Comparison of ENCODE assay signal across 21 cellular contexts in the genomic region with DNA sequence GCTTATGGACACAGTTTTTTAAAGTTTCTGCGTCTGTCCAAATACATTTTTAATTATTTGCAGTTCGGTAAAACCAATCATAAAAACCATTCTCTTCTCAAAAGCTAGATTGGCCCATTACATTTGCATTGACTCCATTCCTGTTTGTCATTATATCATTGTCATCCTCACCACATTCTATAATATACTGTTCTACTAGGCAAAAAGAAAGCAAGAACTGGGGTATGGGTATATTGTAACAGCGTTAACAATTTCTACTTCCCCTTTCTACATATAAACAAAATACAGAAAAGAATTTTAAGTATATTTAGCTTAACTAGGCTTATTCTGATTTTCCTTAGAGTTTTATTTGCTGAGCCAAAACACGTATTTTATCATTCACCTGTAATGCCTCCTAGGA.
DNase-seq lines count a peak whose midpoint lies in the region; ATAC-seq and TF ChIP-seq lines count a peak whose summit lies in the region.
"Had no signal": no experiment of that assay in that cellular context is flagged by ENCODE, and none has a peak within 500 bp of the region (broad histone marks: within the 10 kb centered on the region; RNA-seq: fewer than 3 reads in every experiment).

No MANE protein-coding gene starts in this region.

- H3K27ac ChIP-seq in osteoblast (ENCODE audit: low read depth, low read length) = no peak overlapping the region
- H3K27ac ChIP-seq: RWPE1, thoracic aorta had no signal

- no peaks in the 10 kb centered on the region for H3K9me3 ChIP-seq in osteoblast (ENCODE audit: low read depth, low read length)
- H3K9me3 ChIP-seq: MG63, thoracic aorta had no signal

- H3K4me3 ChIP-seq in osteoblast (ENCODE audit: insufficient read depth, low read length) = no peak overlapping the region
- H3K4me3 ChIP-seq: MG63, thoracic aorta had no signal

- H3K4me2 ChIP-seq in osteoblast (ENCODE audit: insufficient read depth, low read length) = no peak overlapping the region

- H3K36me3 ChIP-seq in osteoblast (ENCODE audit: insufficient read depth, low read length) = peaks cover 2% of the 10 kb centered on the region
- H3K36me3 ChIP-seq: MG63, thoracic aorta had no signal

- H2AFZ ChIP-seq in osteoblast (ENCODE audit: low read length) = no peak overlapping the region

- no peak for TF ChIP-seq CTCF in osteoblast (IDR thresholded peaks at IDR 0.05; ENCODE audit: extremely low read depth, low read depth, low read length)

- peaks cover 3% of the 10 kb centered on the region for H4K20me1 ChIP-seq in osteoblast (ENCODE audit: insufficient read depth, low read length)

- ATAC-seq in GM18870 (IDR thresholded peaks at IDR 0.05; ENCODE audit: unreplicated experiment) = peak; percentile 88
- ATAC-seq in HG02678 (IDR thresholded peaks at IDR 0.05; ENCODE audit: unreplicated experiment) = peak; percentile 68
- ATAC-seq: HepG2, WTC11 had no signal

- DNase-seq in OCI-M1 (lab: John Stamatoyannopoulos, UW) = peak; percentile 11
- DNase-seq in osteoblast (ENCODE audit: insufficient read length, low spot score, missing footprints) = peak; percentile 32
- no peak for DNase-seq in GDM1 (lab: John Stamatoyannopoulos, UW)
- DNase-seq in stimulated activated CD8-positive, alpha-beta memory T cell treated with anti-CD3 and anti-CD28 coated beads, Interleukin-4, amount 100 ng/mL, for 48 hours = no peak
- DNase-seq in dermis blood vessel endothelial cell = no peak
- DNase-seq: activated naive CD8-positive, alpha-beta T cell treated with anti-CD3 and anti-CD28 coated beads for 36 hours; Calu3; cortex of kidney; EL; foreskin fibroblast; hippocampal formation; kidney; MG63; NCI-H187 treated with DMSO at 0.1 percent for 48 hours; spleen had no signal

- H3K27me3 ChIP-seq in osteoblast (ENCODE audit: insufficient read depth, low read length) = no peaks in the 10 kb centered on the region
- H3K27me3 ChIP-seq: MG63, spleen had no signal

- H3K4me1 ChIP-seq in osteoblast (ENCODE audit: insufficient read depth, low read length) = no peaks in the 10 kb centered on the region

- H3K79me2 ChIP-seq in osteoblast (ENCODE audit: insufficient read depth, low read length) = peaks cover 15% of the 10 kb centered on the region

Comparison
In these comparisons a context has a peak if more than half of its experiments do, and no peak if none do; other contexts are left out.
1. DNase-seq: peak in OCI-M1 (single experiment) and osteoblast (single experiment); none in GDM1 (single experiment), stimulated activated CD8-positive, alpha-beta memory T cell treated with anti-CD3 and anti-CD28 coated beads, Interleukin-4, amount 100 ng/mL, for 48 hours (single experiment) and dermis blood vessel endothelial cell (single experiment).